Comparison of ENCODE assay signal across 32 cellular contexts in genomic region chr3:184358140-184358767, GRCh38. TPM values are rescaled to one million over a fixed set of nuclear protein-coding genes. Genes with fewer than 3 reads are reported as not detected.
"Had no signal": no experiment of that assay in that cellular context is flagged by ENCODE, and none has a peak within 500 bp of the region (broad histone marks: within the 10 kb centered on the region; RNA-seq: fewer than 3 reads in every experiment).

No MANE protein-coding gene starts in this region.

- H3K27me3 Mint-ChIP-seq: T-helper 17 cell had no signal

- H3K27ac ChIP-seq: ascending aorta, brain microvascular endothelial cell, cardiac muscle cell, SJSA1 had no signal

- H3K27ac Mint-ChIP-seq: activated CD8-positive, alpha-beta T cell treated with anti-CD3 and anti-CD28 coated beads, Interleukin-2, amount 10 ng/mL, durations not matched to agents 7 days and 5 days; activated naive CD4-positive, alpha-beta T cell treated with anti-CD3 and anti-CD28 coated beads, Interleukin-2, amount 50 U/mL, for 72 hours; activated naive CD8-positive, alpha-beta T cell treated with anti-CD3 and anti-CD28 coated beads, Interleukin-2, amount 50 U/mL, for 24 hours; T-helper 17 cell; WTC11 had no signal

- H3K27me3 ChIP-seq: ascending aorta, brain microvascular endothelial cell, cardiac muscle cell, SJSA1 had no signal

- ATAC-seq: activated CD8-positive, alpha-beta T cell treated with anti-CD3 and anti-CD28 coated beads, Interleukin-2, amount 10 ng/mL, durations not matched to agents 7 days and 5 days; activated naive CD4-positive, alpha-beta T cell treated with anti-CD3 and anti-CD28 coated beads, Interleukin-2, amount 50 U/mL, for 72 hours; activated naive CD8-positive, alpha-beta T cell treated with anti-CD3 and anti-CD28 coated beads, Interleukin-2, amount 50 U/mL, for 24 hours; Panc1; T-helper 17 cell; WTC11 had no signal

- H3K4me3 Mint-ChIP-seq: activated CD8-positive, alpha-beta T cell treated with anti-CD3 and anti-CD28 coated beads, Interleukin-2, amount 10 ng/mL, durations not matched to agents 7 days and 5 days; activated naive CD8-positive, alpha-beta T cell treated with anti-CD3 and anti-CD28 coated beads, Interleukin-2, amount 50 U/mL, for 24 hours; T-helper 17 cell; WTC11 had no signal

- H3K36me3 ChIP-seq: brain microvascular endothelial cell had no signal

- H3K9me3 Mint-ChIP-seq: activated naive CD4-positive, alpha-beta T cell treated with anti-CD3 and anti-CD28 coated beads, Interleukin-2, amount 50 U/mL, for 72 hours; activated naive CD8-positive, alpha-beta T cell treated with anti-CD3 and anti-CD28 coated beads, Interleukin-2, amount 50 U/mL, for 24 hours; WTC11 had no signal

- H3K4me3 ChIP-seq: ascending aorta, cardiac muscle cell, SJSA1 had no signal

- DNase-seq: activated CD4-positive, alpha-beta T cell treated with anti-CD3 and anti-CD28 coated beads for 48 hours; activated CD4-positive, alpha-beta T cell treated with anti-CD3 and anti-CD28 coated beads, Interleukin-2, amount 50 U/mL, for 4 hours; activated CD4-positive, CD25-positive, alpha-beta regulatory T cell treated with anti-CD3 and anti-CD28 coated beads, Interleukin-2, amount 50 U/mL, for 72 hours; activated CD8-positive, alpha-beta memory T cell treated with anti-CD3 and anti-CD28 coated beads, Interleukin-2, amount 50 U/mL, for 48 hours; activated CD8-positive, alpha-beta T cell treated with anti-CD3 and anti-CD28 coated beads, Interleukin-2, amount 10 ng/mL, durations not matched to agents 7 days and 5 days; activated effector memory CD4-positive, alpha-beta T cell treated with Interleukin-2 at 50 U/mL for 16 hours; activated naive CD4-positive, alpha-beta T cell; activated naive CD8-positive, alpha-beta T cell treated with anti-CD3 and anti-CD28 coated beads, Interleukin-2, amount 50 U/mL, for 24 hours; activated T-cell treated with anti-CD3 and anti-CD28 coated beads, Interleukin-2, amount 50 U/mL, for 1 hour; amniotic stem cell; brain microvascular endothelial cell; Kasumi-1; KBM-7; NCI-H1048; NCI-H146; NCI-H187 treated with DMSO at 0.1 percent for 48 hours; NCI-H2081 treated with DMSO at 0.1 percent for 48 hours; NCI-H526; NCI-H774; NK-92 treated with Interleukin-12 subunit alpha and Interleukin-12 subunit beta, amount 100 ng/mL, for 24 hours; OCI-M1; RPMI8226; SHP77; T-helper 17 cell; T-helper 9 cell had no signal

- H3K9me3 ChIP-seq: ascending aorta, SJSA1 had no signal

RNA-seq across cellular contexts. Expression of gene THPO, which starts 19.8 kb away (rescaled TPM):
- total RNA-seq: activated CD8-positive, alpha-beta T cell treated with anti-CD3 and anti-CD28 coated beads, Interleukin-2, amount 10 ng/mL, durations not matched to agents 7 days and 5 days; activated naive CD4-positive, alpha-beta T cell treated with anti-CD3 and anti-CD28 coated beads, Interleukin-2, amount 50 U/mL, for 72 hours; ascending aorta; NCI-H460; SJSA1; T-helper 17 cell had no signal

RNA-seq across cellular contexts. Expression of gene CHRD, which starts 21.6 kb away (rescaled TPM):
- total RNA-seq: activated CD8-positive, alpha-beta T cell treated with anti-CD3 and anti-CD28 coated beads, Interleukin-2, amount 10 ng/mL, durations not matched to agents 7 days and 5 days; T-helper 17 cell had no signal
